ENCODE assay signal across 24 cellular contexts in genomic region chr1:93882269-93882668, GRCh38. TPM values are rescaled to one million over a fixed set of nuclear protein-coding genes. Genes with fewer than 3 reads are reported as not detected.
A peak's percentile ranks its signal among the peaks of the same experiment; 100 is the strongest.
DNase-seq lines count a peak whose midpoint lies in the region; ATAC-seq, FAIRE-seq and TF ChIP-seq lines count a peak whose summit lies in the region.
"Had no signal": no experiment of that assay in that cellular context is flagged by ENCODE, and none has a peak within 500 bp of the region (broad histone marks: within the 10 kb centered on the region; RNA-seq: fewer than 3 reads in every experiment).

No MANE protein-coding gene starts in this region.

- no peak overlapping the region for H2BK120ac ChIP-seq in H9 (ENCODE audit: low read depth, low read length, poor library complexity, severe bottlenecking)

- no peak overlapping the region for H4K8ac ChIP-seq in H9 (replicated peaks; ENCODE audit: insufficient read length, low read depth, low read length)

- H3K9ac ChIP-seq in H9 (ENCODE audit: extremely low read depth, insufficient read length, low read length), result peak overlapping the region; percentile 23
- H3K9ac ChIP-seq: BLaER1 treated with 17β-estradiol and CSF1 and Interleukin-3, amounts not matched to agents 10 nM and 100 nM had no signal

- H3K9me3 ChIP-seq in A549 (no peaks in the 10 kb centered on the region), H9 (ENCODE audit: control insufficient read depth, low read depth, low read length) (no peaks in the 10 kb centered on the region), T-helper 17 cell (ENCODE audit: control insufficient read depth, low read length, poor library complexity, severe bottlenecking) (no peaks in the 10 kb centered on the region)
- H3K9me3 ChIP-seq: BLaER1 treated with 17β-estradiol and CSF1 and Interleukin-3, amounts not matched to agents 10 nM and 100 nM; Caco-2 had no signal

- ATAC-seq in A549 (peak in 1 of 2 experiments; percentile 2; a peak in 1 of 6 replicates), T-helper 17 cell (no peak), HG03378 (IDR thresholded peaks at IDR 0.05; ENCODE audit: unreplicated experiment) (no peak)
- ATAC-seq: CD8-positive, alpha-beta T cell had no signal

- no peak overlapping the region for H3K18ac ChIP-seq in H9 (ENCODE audit: insufficient read length, low read depth, low read length)

- no peak overlapping the region for H3K4me3 ChIP-seq in A549
- H3K4me3 ChIP-seq: BLaER1 treated with 17β-estradiol and CSF1 and Interleukin-3, amounts not matched to agents 10 nM and 100 nM had no signal

- peaks cover 13% of the 10 kb centered on the region for H3K23me2 ChIP-seq in H9 (ENCODE audit: insufficient read length, low read depth, low read length, poor library complexity, severe bottlenecking)

- H3K36me3 Mint-ChIP-seq in H9 (ENCODE audit: insufficient read depth in 1 of 3, low read depth in 3 of 3) (peaks cover 7 to 8% (median 7%) of the 10 kb centered on the region in 3 experiments; a peak in 6 of 7 replicates), T-helper 17 cell (ENCODE audit: low read depth) (no peaks in the 10 kb centered on the region)

- H2BK15ac ChIP-seq in H9 (ENCODE audit: low read depth, low read length), result no peak overlapping the region; the same call in 1 of the 2 replicates

- no peaks in the 10 kb centered on the region for H3K9me3 Mint-ChIP-seq in H9
- H3K9me3 Mint-ChIP-seq: CD4-positive, alpha-beta T cell; CD8-positive, alpha-beta T cell had no signal

- H3K4me1 ChIP-seq in A549, result peaks cover 37% of the 10 kb centered on the region
- no peaks in the 10 kb centered on the region for H3K4me1 ChIP-seq in H9 (ENCODE audit: insufficient read depth, low read length)
- H3K4me1 ChIP-seq: Caco-2 had no signal

- no peak overlapping the region for H3K4me3 Mint-ChIP-seq in H9
- no peak overlapping the region for H3K4me3 Mint-ChIP-seq in T-helper 17 cell
- H3K4me3 Mint-ChIP-seq: CD4-positive, alpha-beta T cell had no signal

- no peak overlapping the region for H2BK20ac ChIP-seq in H9 (ENCODE audit: low read depth, low read length, poor library complexity, severe bottlenecking)

- H3K27me3 Mint-ChIP-seq in H9 (ENCODE audit: low read depth) (no peaks in the 10 kb centered on the region), T-helper 17 cell (no peaks in the 10 kb centered on the region)
- H3K27me3 Mint-ChIP-seq: B cell; CD4-positive, alpha-beta T cell had no signal

- no peak overlapping the region for H3K4ac ChIP-seq in H9 (ENCODE audit: low read depth, low read length)

- H3K79me1 ChIP-seq in H9 (ENCODE audit: insufficient read depth, low read depth, low read length, poor library complexity, severe bottlenecking), result peaks cover 7% of the 10 kb centered on the region

- TF ChIP-seq EP300 in A549 (IDR thresholded peaks at IDR 0.05), result no peak

- H3K14ac ChIP-seq in H9 (ENCODE audit: insufficient read depth, low read length), result no peak overlapping the region

- no peaks in the 10 kb centered on the region for H3K27me3 ChIP-seq in H9 (ENCODE audit: insufficient read depth, low read length)
- H3K27me3 ChIP-seq: BLaER1 treated with 17β-estradiol and CSF1 and Interleukin-3, amounts not matched to agents 10 nM and 100 nM had no signal

- CTCF ChIA-PET in A549 (lab: Yijun Ruan, JAX), result no interaction called here

- H3K27ac Mint-ChIP-seq in H9 (no peak overlapping the region), T-helper 17 cell (peak overlapping the region; percentile 2)
- H3K27ac Mint-ChIP-seq: B cell; CD4-positive, alpha-beta T cell; CD8-positive, alpha-beta T cell had no signal

- H3K4me1 Mint-ChIP-seq in H9 (peaks cover 7 to 9% of the 10 kb centered on the region in 2 experiments), T-helper 17 cell (peaks cover 17% of the 10 kb centered on the region)

- TF ChIP-seq RAD21 in A549 (conservative IDR thresholded peaks at IDR 0.05 in 1 of 2, IDR thresholded peaks at IDR 0.05 in 1 of 2), result no peak

- H3K4me2 ChIP-seq in A549 (no peak overlapping the region), H9 (ENCODE audit: insufficient read depth, insufficient read length, low read length) (no peak overlapping the region)
- H3K4me2 ChIP-seq: BLaER1 treated with 17β-estradiol and CSF1 and Interleukin-3, amounts not matched to agents 10 nM and 100 nM had no signal

- no peaks in the 10 kb centered on the region for H4K20me1 ChIP-seq in H9 (ENCODE audit: control insufficient read depth, insufficient read depth, insufficient read length)

- H3K79me2 ChIP-seq in H9 (ENCODE audit: insufficient read depth, low read length), result peaks cover 14% of the 10 kb centered on the region; the same call in 1 of the 2 replicates

- no peak overlapping the region for H3K56ac ChIP-seq in H9 (ENCODE audit: insufficient read length, low read depth, low read length)

- H3T11ph ChIP-seq in H9 (ENCODE audit: low read length), result no peak overlapping the region

- FAIRE-seq in A549 (lab: Jason Lieb, UNC), result no peak
- FAIRE-seq: A204.1, D721Med, G401.6, GM12891, GM19239 had no signal

- POLR2A ChIA-PET in A549 (lab: Yijun Ruan, JAX), result no interaction called here

- in situ Hi-C loops in G401 (cut with HindIII; ENCODE audit: low sequenced_read_pairs), result no loop called here

- no peak for TF ChIP-seq POLR2A in A549 (IDR thresholded peaks at IDR 0.05; ENCODE audit: low read length)

- peak overlapping the region; percentile 93 for H2AK5ac ChIP-seq in H9 (ENCODE audit: insufficient read length, low read length)

- 76% methylated on average over 4 of the region's 4 CpGs for WGBS in A549 (ENCODE audit: missing lambda C conversion rate)
- WGBS in H9 (ENCODE audit: extremely low coverage, insufficient read length, low lambda C conversion rate), result no CpG with 5 or more reads among the region's 4 CpGs

- DNase-seq in A549 (ENCODE audit: low read depth in 1 of 2, low spot score in 1 of 2), result no peak
- DNase-seq in H9, result no peak
- no peak for DNase-seq in T-helper 17 cell
- peak; percentile 40 for DNase-seq in islet precursor cell
- no peak for DNase-seq in T-helper 2 cell
- DNase-seq in EL, result no peak
- no peak for DNase-seq in G401 (ENCODE audit: low spot score)
- DNase-seq: 8988T; AML-193; Caco-2; Calu3; CD4-positive, alpha-beta T cell; CD8-positive, alpha-beta T cell; DMS79 treated with DMSO at 0.1 percent for 48 hours; GF-D8 had no signal

- H2BK12ac ChIP-seq in H9 (ENCODE audit: insufficient read length, low read depth, low read length), result no peak overlapping the region

- no peak overlapping the region for H4K91ac ChIP-seq in H9 (ENCODE audit: insufficient read length, low read depth, low read length)

- H3K27ac ChIP-seq in A549, result no peak overlapping the region
- H3K27ac ChIP-seq in H9 (ENCODE audit: insufficient read length, low read depth, low read length), result no peak overlapping the region
- H3K27ac ChIP-seq: BLaER1 treated with 17β-estradiol and CSF1 and Interleukin-3, amounts not matched to agents 10 nM and 100 nM; C4-2B had no signal

- H2BK5ac ChIP-seq in H9 (ENCODE audit: insufficient read length, low read length), result no peak overlapping the region

- no peak for TF ChIP-seq CTCF in A549 (IDR thresholded peaks at IDR 0.05)
- no peak for TF ChIP-seq CTCF in H9 (conservative IDR thresholded peaks at IDR 0.05)

- H3K23ac ChIP-seq in H9 (ENCODE audit: insufficient read length, low read depth, low read length), result no peak overlapping the region

- no peak overlapping the region for H4K5ac ChIP-seq in H9 (ENCODE audit: insufficient read length, low read depth, low read length)

- H2AFZ ChIP-seq in H9 (ENCODE audit: low read length), result no peak overlapping the region

TF ChIP-seq in A549, 52 proteins besides CTCF, POLR2A, EP300 and RAD21:
- TF ChIP-seq HOXA7 (CRISPR knock-in tag; IDR thresholded peaks at IDR 0.05), result 0 out of 2 replicates have a peak, but pooled peaks have one; percentile 48
- 0 out of 2 replicates have a peak, but pooled peaks have one; percentile 74 for TF ChIP-seq POLR2AphosphoS2 (conservative IDR thresholded peaks at IDR 0.05; ENCODE audit: low read length)
- no peak for TF ChIP-seq HES2 (IDR thresholded peaks at IDR 0.05)

RNA-seq across cellular contexts. Expression of gene DNTTIP2, which starts 3.3 kb away (rescaled TPM):
- 41.5 and 45.7 TPM in 2 replicates for polyA plus RNA-seq in A549 (2011; rRNA removed)
- 5.4 and 7.7 TPM in 2 replicates for polyA plus RNA-seq in A549 (2012; cell fraction: cytosol; rRNA removed)
- polyA plus RNA-seq in A549 (2012; cell fraction: nucleus; rRNA removed), result 7.1 and 7.9 TPM in 2 replicates
- 39.1 to 42.0 TPM (median 40.6 TPM) in 3 replicates for polyA plus RNA-seq in A549 (2017; fragmentation: RNase III; extraction: RNeasy Plus Mini Kit Qiagen cat#74134 plus additional on column Dnase treatment)
- polyA minus RNA-seq in A549 (2011; rRNA and poly(A)+ RNA removed), result 18.8 and 19.2 TPM in 2 replicates
- 96.0 and 101 TPM in 2 replicates for total RNA-seq in H9 (2021)
- total RNA-seq in T-helper 17 cell, result 10 to 100 TPM; 70.4 to 74.5 TPM
- total RNA-seq in G401 (2014; rRNA removed; shearing (Covaris generic)), result 16.7 and 24.8 TPM in 2 replicates

RNA-seq across cellular contexts. Expression of gene GCLM, which starts 27.0 kb away (rescaled TPM):
- polyA plus RNA-seq in A549 (2011; rRNA removed), result 160 and 163 TPM in 2 replicates
- 41.0 and 50.0 TPM in 2 replicates for polyA plus RNA-seq in A549 (2012; cell fraction: cytosol; rRNA removed)
- 15.8 and 16.0 TPM in 2 replicates for polyA plus RNA-seq in A549 (2012; cell fraction: nucleus; rRNA removed)
- 90.2 to 100 TPM (median 92.3 TPM) in 3 replicates for polyA plus RNA-seq in A549 (2017; fragmentation: RNase III; extraction: RNeasy Plus Mini Kit Qiagen cat#74134 plus additional on column Dnase treatment)
- 63.5 and 66.8 TPM in 2 replicates for polyA minus RNA-seq in A549 (2011; rRNA and poly(A)+ RNA removed)
- 14.9 and 15.4 TPM in 2 replicates for total RNA-seq in H9 (2021)
- 10 to 100 TPM; 11.1 to 12.8 TPM for total RNA-seq in T-helper 17 cell
- 15.6 and 33.7 TPM in 2 replicates for total RNA-seq in G401 (2014; rRNA removed; shearing (Covaris generic))
